Comparison of ENCODE assay signal across 20 cellular contexts in the genomic region with DNA sequence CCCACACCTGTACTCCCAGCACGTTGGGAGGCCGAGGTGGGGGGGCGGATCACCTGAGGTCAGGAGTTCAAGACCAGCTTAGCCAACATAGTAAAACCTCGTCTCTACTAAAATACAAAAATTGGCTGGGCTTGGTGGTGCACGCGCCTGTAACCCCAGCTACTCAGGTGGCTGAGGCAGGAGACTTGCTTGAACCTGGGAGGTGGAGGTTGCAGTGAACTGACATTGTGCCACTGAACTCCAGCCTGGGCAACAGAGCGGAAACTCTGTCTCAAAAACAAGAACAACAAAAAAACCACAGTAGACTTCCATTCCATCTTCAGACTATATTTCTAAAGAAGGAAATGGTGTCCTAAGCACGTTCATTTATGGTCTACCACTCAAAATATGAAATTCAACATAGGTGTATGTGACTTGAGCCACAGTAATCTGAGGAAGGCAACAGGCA. TPM values are rescaled to one million over a fixed set of nuclear protein-coding genes. Genes with fewer than 3 reads are reported as not detected.
A peak's percentile ranks its signal among the peaks of the same experiment; 100 is the strongest.
DNase-seq lines count a peak whose midpoint lies in the region; ATAC-seq and TF ChIP-seq lines count a peak whose summit lies in the region.
"Had no signal": no experiment of that assay in that cellular context is flagged by ENCODE, and none has a peak within 500 bp of the region (broad histone marks: within the 10 kb centered on the region; RNA-seq: fewer than 3 reads in every experiment).

No MANE protein-coding gene starts in this region.

- H3K4me3 Mint-ChIP-seq in CD4-positive, alpha-beta T cell = peak overlapping the region; percentile 85
- peak overlapping the region; percentile 21 for H3K4me3 Mint-ChIP-seq in activated CD8-positive, alpha-beta T cell treated with anti-CD3 and anti-CD28 coated beads for 36 hours
- no peak overlapping the region for H3K4me3 Mint-ChIP-seq in endodermal cell

- CTCF ChIA-PET in CD4-positive, alpha-beta T cell (lab: Charles Lee) = interaction anchor here (1.4 to 1.5 kb wide), 2 partner anchors 14 to 38 kb away, joined by 5 to 6 read pairs; partner anchors contain the start of gene SERINC5
- CTCF ChIA-PET in activated CD8-positive, alpha-beta T cell treated with anti-CD3 and anti-CD28 coated beads for 36 hours (lab: Charles Lee) = interaction anchor here (0.8 to 15.7 kb wide), 6 partner anchors 8 to 187 kb away, joined by 3 to 104 read pairs (median 4); no protein-coding TSS in a partner anchor

- H3K27me3 Mint-ChIP-seq in CD4-positive, alpha-beta T cell = no peaks in the 10 kb centered on the region
- H3K27me3 Mint-ChIP-seq in activated CD8-positive, alpha-beta T cell treated with anti-CD3 and anti-CD28 coated beads for 36 hours = no peaks in the 10 kb centered on the region
- no peaks in the 10 kb centered on the region for H3K27me3 Mint-ChIP-seq in endodermal cell (ENCODE audit: insufficient read depth)

- H3K4me1 Mint-ChIP-seq in CD4-positive, alpha-beta T cell (ENCODE audit: low read depth) = peaks cover 51% of the 10 kb centered on the region
- H3K4me1 Mint-ChIP-seq in activated CD8-positive, alpha-beta T cell treated with anti-CD3 and anti-CD28 coated beads for 36 hours (ENCODE audit: low read depth) = peaks cover 32% of the 10 kb centered on the region
- peaks cover 15% of the 10 kb centered on the region for H3K4me1 Mint-ChIP-seq in endodermal cell

- H3K4me3 ChIP-seq in Loucy (ENCODE audit: low read length, poor library complexity, severe bottlenecking) (no peak overlapping the region), endodermal cell (ENCODE audit: low read length) (no peak overlapping the region)
- H3K4me3 ChIP-seq: esophagus squamous epithelium, thyroid gland had no signal

- peak in 9 of 10 experiments; percentile 13 to 54 (median 41) for DNase-seq in CD4-positive, alpha-beta T cell
- DNase-seq in activated CD8-positive, alpha-beta T cell treated with anti-CD3 and anti-CD28 coated beads for 36 hours = peak; percentile 43
- DNase-seq in endodermal cell (no peak), mucosa of gallbladder (ENCODE audit: low spot score) (no peak), COR-L47 (lab: John Stamatoyannopoulos, UW) (no peak), germinal center (ENCODE audit: low spot score) (no peak)
- DNase-seq: anterior cingulate cortex; cortex of kidney; DND-41; esophagus squamous epithelium; NCI-H2029; NCI-H748 treated with DMSO at 0.1 percent for 48 hours; stimulated activated CD4-positive, alpha-beta T cell treated with anti-CD3 and anti-CD28 coated beads, Interleukin-12 subunit alpha, Interleukin-12 subunit beta, amount 100 ng/mL, for 4 hours; thyroid gland had no signal

- peak overlapping the region; percentile 50 for H3K27ac ChIP-seq in CD4-positive, alpha-beta T cell (ENCODE audit: low read depth, low read length)
- no peak overlapping the region for H3K27ac ChIP-seq in endodermal cell (ENCODE audit: low read depth, low read length)
- H3K27ac ChIP-seq: RWPE1 had no signal

- no peaks in the 10 kb centered on the region for H4K20me1 ChIP-seq in Loucy (ENCODE audit: insufficient read depth, low read length, poor library complexity, severe bottlenecking)

- H3K4me1 ChIP-seq in Loucy (ENCODE audit: insufficient read depth, low read length, poor library complexity, severe bottlenecking) = peaks cover 23% of the 10 kb centered on the region
- H3K4me1 ChIP-seq in endodermal cell (ENCODE audit: control insufficient read depth, insufficient read depth, low read length) = no peaks in the 10 kb centered on the region

- 93 to 96% methylated on average over 3 to 8 of the region's 8 CpGs for WGBS in endodermal cell (ENCODE audit: insufficient coverage in 1 of 2, insufficient read length in 1 of 2), 2 experiments

- H3K36me3 ChIP-seq in Loucy (ENCODE audit: insufficient read depth, low read length) (no peaks in the 10 kb centered on the region), endodermal cell (ENCODE audit: control insufficient read depth, insufficient read depth, low read length) (no peaks in the 10 kb centered on the region)
- H3K36me3 ChIP-seq: esophagus squamous epithelium, thyroid gland had no signal

- H3K27ac Mint-ChIP-seq in CD4-positive, alpha-beta T cell = peak overlapping the region; percentile 99
- peak overlapping the region; percentile 94 for H3K27ac Mint-ChIP-seq in activated CD8-positive, alpha-beta T cell treated with anti-CD3 and anti-CD28 coated beads for 36 hours
- H3K27ac Mint-ChIP-seq in endodermal cell = peak overlapping the region; percentile 16

- no peaks in the 10 kb centered on the region for H3K27me3 ChIP-seq in CD4-positive, alpha-beta T cell (ENCODE audit: control insufficient read depth, insufficient read depth, low read length)
- H3K27me3 ChIP-seq in Loucy (ENCODE audit: insufficient read depth, low read length, poor library complexity, severe bottlenecking) (no peaks in the 10 kb centered on the region), endodermal cell (ENCODE audit: control insufficient read depth, insufficient read depth, low read length, poor library complexity, severe bottlenecking) (no peaks in the 10 kb centered on the region)
- H3K27me3 ChIP-seq: esophagus squamous epithelium, thyroid gland had no signal

- H3K9ac ChIP-seq in Loucy (ENCODE audit: low read depth, low read length, poor library complexity, severe bottlenecking) = no peak overlapping the region
- H3K9ac ChIP-seq in endodermal cell (ENCODE audit: extremely low read depth, low read length, poor library complexity, severe bottlenecking) = no peak overlapping the region

- ATAC-seq in CD4-positive, alpha-beta T cell (ENCODE audit: poor library complexity) = peak; percentile 73
- peak; percentile 67 for ATAC-seq in activated CD8-positive, alpha-beta T cell treated with anti-CD3 and anti-CD28 coated beads for 36 hours
- no peak for ATAC-seq in HG03342 (IDR thresholded peaks at IDR 0.05; ENCODE audit: unreplicated experiment)

- H3K9me3 ChIP-seq in CD4-positive, alpha-beta T cell (ENCODE audit: control insufficient read depth, low read length) = no peaks in the 10 kb centered on the region
- no peaks in the 10 kb centered on the region for H3K9me3 ChIP-seq in Loucy (ENCODE audit: insufficient read depth, low read depth, low read length)
- no peaks in the 10 kb centered on the region for H3K9me3 ChIP-seq in endodermal cell (ENCODE audit: control insufficient read depth, low read length)
- H3K9me3 ChIP-seq: esophagus squamous epithelium, thyroid gland had no signal

- H3K4me2 ChIP-seq in Loucy (ENCODE audit: low read depth, low read length, poor library complexity, severe bottlenecking) = no peak overlapping the region

- POLR2A ChIA-PET in CD4-positive, alpha-beta T cell (lab: Charles Lee) = interaction anchor here (0.8 to 4.5 kb wide), 10 partner anchors 14 to 178 kb away, joined by 3 to 107 read pairs (median 4); partner anchors contain the start of gene SERINC5
- POLR2A ChIA-PET in activated CD8-positive, alpha-beta T cell treated with anti-CD3 and anti-CD28 coated beads for 36 hours (lab: Charles Lee) = interaction anchor here (0.7 to 2.8 kb wide), 3 partner anchors 13 to 76 kb away, joined by 3 to 13 read pairs (median 4); partner anchors contain the start of gene SERINC5

- no peaks in the 10 kb centered on the region for H3K9me2 ChIP-seq in Loucy (replicated peaks; ENCODE audit: low read depth, low read length)

- no peak for TF ChIP-seq CTCF in CD4-positive, alpha-beta T cell (IDR thresholded peaks at IDR 0.05)
- TF ChIP-seq CTCF in Loucy (conservative IDR thresholded peaks at IDR 0.05; ENCODE audit: low read length) (no peak), endodermal cell (conservative IDR thresholded peaks at IDR 0.05) (no peak)
- no peak for TF ChIP-seq CTCF in activated CD8-positive, alpha-beta T cell treated with anti-CD3 and anti-CD28 coated beads for 36 hours (IDR thresholded peaks at IDR 0.05)

- H3K36me3 Mint-ChIP-seq in CD4-positive, alpha-beta T cell (ENCODE audit: low read depth) = no peaks in the 10 kb centered on the region
- H3K36me3 Mint-ChIP-seq in activated CD8-positive, alpha-beta T cell treated with anti-CD3 and anti-CD28 coated beads for 36 hours (ENCODE audit: low read depth) = no peaks in the 10 kb centered on the region
- H3K36me3 Mint-ChIP-seq in endodermal cell (ENCODE audit: low read depth) = no peaks in the 10 kb centered on the region

- intact Hi-C loops in CD4-positive, alpha-beta T cell (cut with DNase I, micrococcal nuclease) = loop anchor here in 1 of 2 experiments (1.0 to 5.0 kb wide), 3 partner anchors 14 to 133 kb away; partner anchors contain the start of gene SERINC5
- intact Hi-C loops in activated CD8-positive, alpha-beta T cell treated with anti-CD3 and anti-CD28 coated beads for 36 hours (cut with micrococcal nuclease) = no loop called here

- H3K79me2 ChIP-seq in Loucy (ENCODE audit: insufficient read depth, low read length) = no peaks in the 10 kb centered on the region

- peak overlapping the region; percentile 78 for H2AFZ ChIP-seq in Loucy (ENCODE audit: low read length)

- peaks cover 5% of the 10 kb centered on the region; the same call in 1 of the 2 replicates for H3F3A ChIP-seq in Loucy (ENCODE audit: low read depth)

- H3K9me3 Mint-ChIP-seq in CD4-positive, alpha-beta T cell = peaks cover 2% of the 10 kb centered on the region
- no peaks in the 10 kb centered on the region for H3K9me3 Mint-ChIP-seq in activated CD8-positive, alpha-beta T cell treated with anti-CD3 and anti-CD28 coated beads for 36 hours
- H3K9me3 Mint-ChIP-seq in endodermal cell = no peaks in the 10 kb centered on the region

RNA-seq across cellular contexts. Expression of gene SERINC5, which starts 14.2 kb away (rescaled TPM):
- 100 to 1,000 TPM; 115 to 123 TPM for total RNA-seq in CD4-positive, alpha-beta T cell
- total RNA-seq in activated CD8-positive, alpha-beta T cell treated with anti-CD3 and anti-CD28 coated beads for 36 hours = 10 to 100 TPM; 32.4 to 33.1 TPM
- total RNA-seq in endodermal cell (100 to 1,000 TPM; 134 to 183 TPM), mucosa of gallbladder (87.2 TPM)
- polyA plus RNA-seq in endodermal cell (2013, experiment 1 of 2) = 34.9 TPM
- 34.7 TPM for polyA plus RNA-seq in endodermal cell (2013, experiment 2 of 2)

RNA-seq across cellular contexts. Expression of gene SPZ1, which starts 49.8 kb away (rescaled TPM):
- total RNA-seq in CD4-positive, alpha-beta T cell = not detected
- total RNA-seq in activated CD8-positive, alpha-beta T cell treated with anti-CD3 and anti-CD28 coated beads for 36 hours = not detected
- total RNA-seq in endodermal cell (not detected), mucosa of gallbladder (not detected)
- not detected for polyA plus RNA-seq in endodermal cell (2013, experiment 1 of 2)
- not detected for polyA plus RNA-seq in endodermal cell (2013, experiment 2 of 2)
- total RNA-seq: activated CD8-positive, alpha-beta memory T cell treated with anti-CD3 and anti-CD28 coated beads for 36 hours; esophagus squamous epithelium; M059J; thyroid gland had no signal
- polyA plus RNA-seq: BJ had no signal

Comparison
In these comparisons a context has a peak if more than half of its experiments do, and no peak if none do; other contexts are left out.
1. DNase-seq: peak in CD4-positive, alpha-beta T cell (9 of 10) and activated CD8-positive, alpha-beta T cell treated with anti-CD3 and anti-CD28 coated beads for 36 hours (single experiment); none in endodermal cell (single experiment), mucosa of gallbladder (single experiment), COR-L47 (single experiment) and germinal center (single experiment).
2. H3K27ac Mint-ChIP-seq: peak in every context shown above with its lines; median percentile 99 in CD4-positive, alpha-beta T cell; 94 in activated CD8-positive, alpha-beta T cell treated with anti-CD3 and anti-CD28 coated beads for 36 hours; 16 in endodermal cell.